Comparison of ENCODE assay signal across 8 cellular contexts in genomic region chr9:123929177-123929869, GRCh38. TPM values are rescaled to one million over a fixed set of nuclear protein-coding genes. Genes with fewer than 3 reads are reported as not detected.
DNase-seq lines count a peak whose midpoint lies in the region; ATAC-seq and TF ChIP-seq lines count a peak whose summit lies in the region.

No MANE protein-coding gene starts in this region.

- H3K4me3 Mint-ChIP-seq in MCF 10A (ENCODE audit: unreplicated experiment) = peak overlapping the region; percentile 68
- peak overlapping the region; percentile 73 to 83 for H3K4me3 Mint-ChIP-seq in stimulated activated naive B cell treated with anti-CD40 and anti-IgM and Interleukin-4, amounts not matched to agents 10 μg/mL and 1 μg/mL and 100 μg/mL, for 72 hours

- POLR2A ChIA-PET in MCF 10A (lab: Yijun Ruan, JAX) = no interaction called here

- no peaks in the 10 kb centered on the region for H3K27me3 ChIP-seq in Peyer's patch

- H3K9me3 Mint-ChIP-seq in MCF 10A (ENCODE audit: unreplicated experiment) = peaks cover 9% of the 10 kb centered on the region
- no peaks in the 10 kb centered on the region for H3K9me3 Mint-ChIP-seq in stimulated activated naive B cell treated with anti-CD40 and anti-IgM and Interleukin-4, amounts not matched to agents 10 μg/mL and 1 μg/mL and 100 μg/mL, for 72 hours

- peaks cover 6% of the 10 kb centered on the region for H3K36me3 Mint-ChIP-seq in MCF 10A (ENCODE audit: insufficient read depth, unreplicated experiment)
- H3K36me3 Mint-ChIP-seq in stimulated activated naive B cell treated with anti-CD40 and anti-IgM and Interleukin-4, amounts not matched to agents 10 μg/mL and 1 μg/mL and 100 μg/mL, for 72 hours = peaks cover 5 to 7% of the 10 kb centered on the region in 2 donors

- intact Hi-C loops in MCF 10A (cut with micrococcal nuclease) = no loop called here
- intact Hi-C loops in lower leg skin (cut with DNase I; ENCODE audit: low total_unique reads) = no loop called here

- peak; percentile 13 for ATAC-seq in HG02798 (IDR thresholded peaks at IDR 0.05; ENCODE audit: poor library complexity, unreplicated experiment)
- peak; percentile 24 to 28 for ATAC-seq in stimulated activated naive B cell treated with anti-CD40 and anti-IgM and Interleukin-4, amounts not matched to agents 10 μg/mL and 1 μg/mL and 100 μg/mL, for 72 hours (replicated peaks)

- H3K9me3 ChIP-seq in Peyer's patch = no peaks in the 10 kb centered on the region

- peak overlapping the region; percentile 77 to 91 (median 81) for H3K27ac ChIP-seq in Peyer's patch

- DNase-seq in activated CD4-positive, alpha-beta T cell treated with anti-CD3 and anti-CD28 coated beads for 4 hours = peak; percentile 48 to 51
- no peak for DNase-seq in activated CD4-positive, alpha-beta T cell treated with anti-CD3 and anti-CD28 coated beads, Interleukin-2, amount 50 U/mL, for 1 hour
- DNase-seq in Peyer's patch = peak; percentile 28 to 72 (median 70)
- peak; percentile 16 for DNase-seq in MCF 10A (ENCODE audit: unreplicated experiment)
- peak in 1 of 2 donors; percentile 85 for DNase-seq in lower leg skin (ENCODE audit: low spot score in 2 of 2)
- peak; percentile 3 for DNase-seq in stimulated activated naive B cell treated with anti-CD40 and anti-IgM and Interleukin-4, amounts not matched to agents 10 μg/mL and 1 μg/mL and 100 μg/mL, for 72 hours
- no peak for DNase-seq in NCI-H1694 treated with DMSO at 0.1 percent for 48 hours (lab: John Stamatoyannopoulos, UW)

- CTCF ChIA-PET in MCF 10A (lab: Yijun Ruan, JAX) = interaction anchor here (0.6 kb wide), 1 partner anchor 613 kb away, joined by 4 read pairs; no protein-coding TSS in a partner anchor

- H3K4me3 ChIP-seq in Peyer's patch (peak overlapping the region; percentile 73 to 86 (median 82)), lower leg skin (ENCODE audit: low read depth, poor library complexity, severe bottlenecking) (peak overlapping the region; percentile 47)

- peaks cover 49% of the 10 kb centered on the region for H3K4me1 Mint-ChIP-seq in MCF 10A (ENCODE audit: insufficient read depth, unreplicated experiment)
- peaks cover 26 to 39% of the 10 kb centered on the region in 2 donors for H3K4me1 Mint-ChIP-seq in stimulated activated naive B cell treated with anti-CD40 and anti-IgM and Interleukin-4, amounts not matched to agents 10 μg/mL and 1 μg/mL and 100 μg/mL, for 72 hours

- no TSS peak for BruUV-seq in MCF 10A (replicated peaks; lab: Mats Ljungman, UMichigan)

- TF ChIP-seq POLR2A in Peyer's patch (IDR thresholded peaks at IDR 0.05) (peak; percentile 38 to 51), lower leg skin (IDR thresholded peaks at IDR 0.05) (no peak)

- peaks cover 6 to 22% (median 12%) of the 10 kb centered on the region in 4 donors for H3K4me1 ChIP-seq in Peyer's patch

- H3K27ac Mint-ChIP-seq in MCF 10A (ENCODE audit: low read depth, unreplicated experiment) = peak overlapping the region; percentile 74
- peak overlapping the region; percentile 56 for H3K27ac Mint-ChIP-seq in stimulated activated naive B cell treated with anti-CD40 and anti-IgM and Interleukin-4, amounts not matched to agents 10 μg/mL and 1 μg/mL and 100 μg/mL, for 72 hours

- TF ChIP-seq CTCF in Peyer's patch (IDR thresholded peaks at IDR 0.05) = no peak
- TF ChIP-seq CTCF in MCF 10A (IDR thresholded peaks at IDR 0.05; ENCODE audit: unreplicated experiment) = no peak
- TF ChIP-seq CTCF in lower leg skin (IDR thresholded peaks at IDR 0.05) = no peak

- 2 to 6% methylated on average over 16 to 49 of the region's 50 CpGs for WGBS in lower leg skin, 2 donors

- H3K36me3 ChIP-seq in Peyer's patch = no peaks in the 10 kb centered on the region

- no peaks in the 10 kb centered on the region for H3K27me3 Mint-ChIP-seq in MCF 10A (ENCODE audit: insufficient read depth, unreplicated experiment)
- peaks cover 5% of the 10 kb centered on the region in 2 donors for H3K27me3 Mint-ChIP-seq in stimulated activated naive B cell treated with anti-CD40 and anti-IgM and Interleukin-4, amounts not matched to agents 10 μg/mL and 1 μg/mL and 100 μg/mL, for 72 hours

RNA-seq across cellular contexts. Expression of gene DENND1A, which starts 0.6 kb away (rescaled TPM):
- total RNA-seq in Peyer's patch (10 to 100 TPM; 37.1 to 55.3 (median 50.0) TPM), MCF 10A (2022) (42.5 and 43.8 TPM in 2 replicates), lower leg skin (10 to 100 TPM in 2 of 4 donors, 1 to 10 TPM in 2; 6.5 to 16.3 (median 12.3) TPM)

Comparison
In these comparisons a context has a peak if more than half of its experiments do, and no peak if none do; other contexts are left out.
1. DNase-seq: peak in activated CD4-positive, alpha-beta T cell treated with anti-CD3 and anti-CD28 coated beads for 4 hours (2 of 2), Peyer's patch (3 of 3), MCF 10A (single experiment) and stimulated activated naive B cell treated with anti-CD40 and anti-IgM and Interleukin-4, amounts not matched to agents 10 μg/mL and 1 μg/mL and 100 μg/mL, for 72 hours (single experiment); none in activated CD4-positive, alpha-beta T cell treated with anti-CD3 and anti-CD28 coated beads, Interleukin-2, amount 50 U/mL, for 1 hour (single experiment) and NCI-H1694 treated with DMSO at 0.1 percent for 48 hours (single experiment).
2. POLR2A ChIP-seq: peak in Peyer's patch (2 of 2); none in lower leg skin (0 of 2).